ENCODE assay signal across 13 cellular contexts in genomic region chr10:5710854-5711253, GRCh38. TPM values are rescaled to one million over a fixed set of nuclear protein-coding genes. Genes with fewer than 3 reads are reported as not detected.
DNase-seq lines count a peak whose midpoint lies in the region; ATAC-seq, FAIRE-seq and TF ChIP-seq lines count a peak whose summit lies in the region.
"Had no signal": no experiment of that assay in that cellular context is flagged by ENCODE, and none has a peak within 500 bp of the region (broad histone marks: within the 10 kb centered on the region; RNA-seq: fewer than 3 reads in every experiment).

No MANE protein-coding gene starts in this region.

- no peak overlapping the region for H2AFZ ChIP-seq in HepG2 (ENCODE audit: low read length)

- TF ChIP-seq POLR2A in right lobe of liver (IDR thresholded peaks at IDR 0.05) (no peak), HepG2 (IDR thresholded peaks at IDR 0.05; ENCODE audit: insufficient read depth in 1 of 2, low read depth in 2 of 2, low read length in 2 of 2) (no peak), body of pancreas (IDR thresholded peaks at IDR 0.05) (no peak)

- ATAC-seq in right lobe of liver = peak in 2 of 4 donors; percentile 42 to 77
- no peak for ATAC-seq in HepG2
- ATAC-seq in activated CD8-positive, alpha-beta T cell treated with anti-CD3 and anti-CD28 coated beads, Interleukin-2, amount 10 ng/mL, durations not matched to agents 7 days and 5 days = peak; percentile 46
- peak in 1 of 2 donors; percentile 41 for ATAC-seq in lower lobe of right lung
- no peak for ATAC-seq in GM21515 (IDR thresholded peaks at IDR 0.05; ENCODE audit: unreplicated experiment)
- no peak for ATAC-seq in body of pancreas
- no peak for ATAC-seq in GM18870 (IDR thresholded peaks at IDR 0.05; ENCODE audit: unreplicated experiment)
- ATAC-seq: activated naive CD4-positive, alpha-beta T cell treated with anti-CD3 and anti-CD28 coated beads, Interleukin-2, amount 50 U/mL, for 72 hours had no signal

- H3K4me3 ChIP-seq in right lobe of liver (peak overlapping the region in 2 of 3 donors; percentile 1 to 6), HepG2 (replicated peaks in 1 of 3; ENCODE audit: insufficient read depth in 1 of 3, low read depth in 2 of 3, low read length in 3 of 3) (no peak overlapping the region), lower lobe of right lung (peak overlapping the region; percentile 41), body of pancreas (no peak overlapping the region)

- no peak for TF ChIP-seq EP300 in HepG2 (IDR thresholded peaks at IDR 0.05; ENCODE audit: low read depth in 2 of 2, low read length in 2 of 2)
- TF ChIP-seq EP300 in HepG2 (CRISPR knock-in tag; IDR thresholded peaks at IDR 0.05; ENCODE audit: borderline replicate concordance) = no peak

- no peak for FAIRE-seq in HepG2 (lab: Jason Lieb, UNC)
- FAIRE-seq: HTR-8/SVneo, urothelium cell line had no signal

- H3K4me2 ChIP-seq in HepG2 (ENCODE audit: low read depth, low read length) = no peak overlapping the region

- WGBS in right lobe of liver (ENCODE audit: insufficient coverage, low coverage, low lambda C conversion rate, missing lambda C conversion rate) = 5% methylated on average over 1 of the region's 1 CpG
- 96% methylated on average over 1 of the region's 1 CpG for WGBS in HepG2 (ENCODE audit: low lambda C conversion rate)
- WGBS in body of pancreas, 2 donors = 50 to 77% methylated on average over 1 of the region's 1 CpG

- peaks cover 43% of the 10 kb centered on the region for H3K4me1 Mint-ChIP-seq in activated CD8-positive, alpha-beta T cell treated with anti-CD3 and anti-CD28 coated beads, Interleukin-2, amount 10 ng/mL, durations not matched to agents 7 days and 5 days (ENCODE audit: low read depth)

- BruUV-seq in HepG2 (replicated peaks; lab: Mats Ljungman, UMichigan) = no TSS peak

- peaks cover 10% of the 10 kb centered on the region for H3K36me3 Mint-ChIP-seq in activated CD8-positive, alpha-beta T cell treated with anti-CD3 and anti-CD28 coated beads, Interleukin-2, amount 10 ng/mL, durations not matched to agents 7 days and 5 days (ENCODE audit: low read depth)

- H3K27ac ChIP-seq in right lobe of liver = no peak overlapping the region
- H3K27ac ChIP-seq in HepG2 (ENCODE audit: extremely low read length, insufficient read depth, low read length) = no peak overlapping the region
- H3K27ac ChIP-seq in lower lobe of right lung = peak overlapping the region; percentile 44
- H3K27ac ChIP-seq in body of pancreas = no peak overlapping the region

- in situ Hi-C loops in HepG2 (cut with HindIII; ENCODE audit: extremely low pct_ligation_motif_present, low pct_unique_long_range_greater_than_20kb) = no loop called here

- no peak for TF ChIP-seq RAD21 in HepG2 (CRISPR knock-in tag; IDR thresholded peaks at IDR 0.05)

- H3K9ac ChIP-seq in HepG2 (ENCODE audit: insufficient read depth, low read depth, low read length) = no peak overlapping the region

- no peaks in the 10 kb centered on the region for H3K36me3 ChIP-seq in right lobe of liver
- no peaks in the 10 kb centered on the region for H3K36me3 ChIP-seq in HepG2 (replicated peaks in 1 of 2; ENCODE audit: control insufficient read depth in 1 of 2, insufficient read depth in 2 of 2, low read length in 2 of 2)
- no peaks in the 10 kb centered on the region for H3K36me3 ChIP-seq in lower lobe of right lung
- H3K36me3 ChIP-seq in body of pancreas (replicated peaks in 1 of 2; ENCODE audit: insufficient read depth in 1 of 2, low read depth in 2 of 2) = no peaks in the 10 kb centered on the region

- TF ChIP-seq CTCF in right lobe of liver (IDR thresholded peaks at IDR 0.05) (no peak), HepG2 (CRISPR knock-in tag; IDR thresholded peaks at IDR 0.05) (no peak), lower lobe of right lung (IDR thresholded peaks at IDR 0.05) (no peak), body of pancreas (IDR thresholded peaks at IDR 0.05) (no peak)

- H3K4me3 Mint-ChIP-seq in activated CD8-positive, alpha-beta T cell treated with anti-CD3 and anti-CD28 coated beads, Interleukin-2, amount 10 ng/mL, durations not matched to agents 7 days and 5 days = peak overlapping the region; percentile 69

- H3K27me3 Mint-ChIP-seq in activated CD8-positive, alpha-beta T cell treated with anti-CD3 and anti-CD28 coated beads, Interleukin-2, amount 10 ng/mL, durations not matched to agents 7 days and 5 days (ENCODE audit: low read depth) = no peaks in the 10 kb centered on the region

- H3K9me3 ChIP-seq in right lobe of liver = no peaks in the 10 kb centered on the region
- no peaks in the 10 kb centered on the region for H3K9me3 ChIP-seq in HepG2 (ENCODE audit: low read length)
- no peaks in the 10 kb centered on the region for H3K9me3 ChIP-seq in lower lobe of right lung
- H3K9me3 ChIP-seq in body of pancreas = no peaks in the 10 kb centered on the region

- peaks cover 90% of the 10 kb centered on the region for H3K79me2 ChIP-seq in HepG2 (ENCODE audit: insufficient read depth, low read length)

- no peaks in the 10 kb centered on the region for H3K9me3 Mint-ChIP-seq in activated CD8-positive, alpha-beta T cell treated with anti-CD3 and anti-CD28 coated beads, Interleukin-2, amount 10 ng/mL, durations not matched to agents 7 days and 5 days (ENCODE audit: insufficient read depth)

- H3K27me3 ChIP-seq in right lobe of liver (no peaks in the 10 kb centered on the region), HepG2 (ENCODE audit: control insufficient read depth in 1 of 2, insufficient read depth in 2 of 2, low read length in 2 of 2) (no peaks in the 10 kb centered on the region), lower lobe of right lung (ENCODE audit: low read depth) (no peaks in the 10 kb centered on the region), body of pancreas (no peaks in the 10 kb centered on the region)

- H4K20me1 ChIP-seq in HepG2 (ENCODE audit: insufficient read depth, low read length) = no peaks in the 10 kb centered on the region; the same call in none of the 2 replicates

- DNase-seq in right lobe of liver (no peak), HepG2 (ENCODE audit: low spot score) (no peak), lower lobe of right lung (no peak), body of pancreas (no peak), mucosa of gallbladder (ENCODE audit: low spot score) (no peak)
- no peak for DNase-seq in activated CD8-positive, alpha-beta T cell treated with anti-CD3 and anti-CD28 coated beads, Interleukin-2, amount 10 ng/mL, durations not matched to agents 7 days and 5 days
- DNase-seq: kidney glomerular epithelial cell, NCI-H1694 had no signal

- no peak overlapping the region for H3K27ac Mint-ChIP-seq in activated CD8-positive, alpha-beta T cell treated with anti-CD3 and anti-CD28 coated beads, Interleukin-2, amount 10 ng/mL, durations not matched to agents 7 days and 5 days

- POLR2A ChIA-PET in HepG2 (lab: Yijun Ruan, JAX) = no interaction called here
- POLR2A ChIA-PET in activated CD8-positive, alpha-beta T cell treated with anti-CD3 and anti-CD28 coated beads, Interleukin-2, amount 10 ng/mL, durations not matched to agents 7 days and 5 days (lab: Charles Lee) = interaction anchor here (1.0 to 2.1 kb wide), 4 partner anchors 18 to 26 kb away, joined by 3 to 5 read pairs (median 4); partner anchors contain the start of gene TASOR2

- intact Hi-C loops in right lobe of liver (cut with DNase I) = no loop called here
- intact Hi-C loops in HepG2 (cut with micrococcal nuclease; ENCODE audit: unreplicated experiment) = no loop called here
- intact Hi-C loops in lower lobe of right lung (cut with DNase I) = no loop called here
- intact Hi-C loops in body of pancreas (cut with DNase I) = no loop called here

- CTCF ChIA-PET in HepG2 (lab: Yijun Ruan, JAX; ENCODE audit: low intra/inter-chr PET ratio, low total read pairs) = no interaction called here
- CTCF ChIA-PET in activated CD8-positive, alpha-beta T cell treated with anti-CD3 and anti-CD28 coated beads, Interleukin-2, amount 10 ng/mL, durations not matched to agents 7 days and 5 days (lab: Charles Lee) = interaction anchor here (0.7 to 2.2 kb wide), 5 partner anchors 10 to 104 kb away, joined by 3 to 7 read pairs (median 4); partner anchors contain the start of gene TASOR2

- peaks cover 0 to 12% (median 4%) of the 10 kb centered on the region in 4 donors for H3K4me1 ChIP-seq in right lobe of liver
- H3K4me1 ChIP-seq in HepG2 (ENCODE audit: insufficient read depth, low read length) = peaks cover 21% of the 10 kb centered on the region
- H3K4me1 ChIP-seq in lower lobe of right lung = peaks cover 25% of the 10 kb centered on the region
- H3K4me1 ChIP-seq in body of pancreas = no peaks in the 10 kb centered on the region

RNA-seq across cellular contexts. Expression of gene TASOR2, which starts 26.2 kb away (rescaled TPM):
- total RNA-seq in right lobe of liver (10 to 100 TPM; 19.7 to 53.4 (median 29.6) TPM), HepG2 (2016; rRNA removed; fragmentation: Illumina TruSeq; extraction: Trizol) (55.3 and 58.9 TPM in 2 replicates), lower lobe of right lung (48.9 TPM), body of pancreas (100 to 1,000 TPM in 1 of 2 donors, 10 to 100 TPM in 1; 47.2 to 114 TPM), mucosa of gallbladder (48.5 TPM)
- total RNA-seq in HepG2 (2016; cell fraction: cytosol; rRNA removed; fragmentation: Illumina TruSeq; extraction: Trizol; ENCODE audit: low read depth) = 67.3 and 69.4 TPM in 2 replicates
- total RNA-seq in HepG2 (2016; cell fraction: insoluble cytoplasmic fraction; rRNA removed; fragmentation: Illumina TruSeq; extraction: Trizol) = 51.2 and 60.5 TPM in 2 replicates
- total RNA-seq in HepG2 (2016; cell fraction: membrane; rRNA removed; fragmentation: Illumina TruSeq; extraction: Trizol) = 44.6 and 47.7 TPM in 2 replicates
- 95.9 and 108 TPM in 2 replicates for total RNA-seq in HepG2 (2016; cell fraction: nucleus; rRNA removed; fragmentation: Illumina TruSeq; extraction: Trizol)
- polyA plus RNA-seq in HepG2 (2011; rRNA removed) = 22.8 and 24.2 TPM in 2 replicates
- polyA plus RNA-seq in HepG2 (2011; cell fraction: cytosol; rRNA removed) = 8.9 and 13.1 TPM in 2 replicates
- polyA plus RNA-seq in HepG2 (2011; cell fraction: nucleus; rRNA removed) = 30.2 and 31.2 TPM in 2 replicates
- polyA plus RNA-seq in HepG2 (2012) = 23.3 and 26.9 TPM in 2 replicates
- 0.58 and 1.1 TPM in 2 replicates for polyA plus RNA-seq in HepG2 (2016; cell fraction: cytosol; fragmentation: Illumina TruSeq; extraction: Trizol; ENCODE audit: low read depth)
- polyA plus RNA-seq in HepG2 (2016; cell fraction: insoluble cytoplasmic fraction; fragmentation: Illumina TruSeq; extraction: Trizol; ENCODE audit: low read depth) = 26.8 and 27.2 TPM in 2 replicates
- 2.9 and 4.0 TPM in 2 replicates for polyA plus RNA-seq in HepG2 (2016; cell fraction: membrane; fragmentation: Illumina TruSeq; extraction: Trizol; ENCODE audit: low read depth)
- 68.3 and 79.1 TPM in 2 replicates for polyA plus RNA-seq in HepG2 (2016; cell fraction: nucleus; fragmentation: Illumina TruSeq; extraction: Trizol; ENCODE audit: insufficient read depth, low read depth)
- 27.6 and 45.1 TPM in 2 replicates for polyA minus RNA-seq in HepG2 (2011; rRNA and poly(A)+ RNA removed; ENCODE audit: low replicate concordance)
- 30.7 and 32.8 TPM in 2 replicates for polyA minus RNA-seq in HepG2 (2011; cell fraction: cytosol; rRNA and poly(A)+ RNA removed)
- polyA minus RNA-seq in HepG2 (2011; cell fraction: nucleus; rRNA and poly(A)+ RNA removed) = 132 and 137 TPM in 2 replicates
- 10 to 100 TPM; 44.5 to 54.3 TPM for total RNA-seq in activated CD8-positive, alpha-beta T cell treated with anti-CD3 and anti-CD28 coated beads, Interleukin-2, amount 10 ng/mL, durations not matched to agents 7 days and 5 days

RNA-seq across cellular contexts. Expression of gene ASB13, which starts 44.5 kb away (rescaled TPM):
- total RNA-seq in right lobe of liver (100 to 1,000 TPM in 1 of 6 experiments, 10 to 100 TPM in 5; 19.7 to 117 (median 64.7) TPM), HepG2 (2016; rRNA removed; fragmentation: Illumina TruSeq; extraction: Trizol) (15.4 and 17.5 TPM in 2 replicates), lower lobe of right lung (27.6 TPM), body of pancreas (10 to 100 TPM in 1 of 2 donors, 1 to 10 TPM in 1; 7.6 to 15.0 TPM), mucosa of gallbladder (37.3 TPM)
- 3.3 and 4.7 TPM in 2 replicates for total RNA-seq in HepG2 (2016; cell fraction: cytosol; rRNA removed; fragmentation: Illumina TruSeq; extraction: Trizol; ENCODE audit: low read depth)
- 15.6 and 18.5 TPM in 2 replicates for total RNA-seq in HepG2 (2016; cell fraction: insoluble cytoplasmic fraction; rRNA removed; fragmentation: Illumina TruSeq; extraction: Trizol)
- 14.1 and 16.1 TPM in 2 replicates for total RNA-seq in HepG2 (2016; cell fraction: membrane; rRNA removed; fragmentation: Illumina TruSeq; extraction: Trizol)
- 7.1 and 7.5 TPM in 2 replicates for total RNA-seq in HepG2 (2016; cell fraction: nucleus; rRNA removed; fragmentation: Illumina TruSeq; extraction: Trizol)
- 9.3 and 12.7 TPM in 2 replicates for polyA plus RNA-seq in HepG2 (2011; rRNA removed)
- polyA plus RNA-seq in HepG2 (2011; cell fraction: cytosol; rRNA removed) = 12.4 and 12.5 TPM in 2 replicates
- polyA plus RNA-seq in HepG2 (2011; cell fraction: nucleus; rRNA removed) = 7.4 and 9.5 TPM in 2 replicates
- polyA plus RNA-seq in HepG2 (2012) = 12.8 and 15.5 TPM in 2 replicates
- polyA plus RNA-seq in HepG2 (2016; cell fraction: cytosol; fragmentation: Illumina TruSeq; extraction: Trizol; ENCODE audit: low read depth) = 4.6 and 4.7 TPM in 2 replicates
- polyA plus RNA-seq in HepG2 (2016; cell fraction: insoluble cytoplasmic fraction; fragmentation: Illumina TruSeq; extraction: Trizol; ENCODE audit: low read depth) = 12.6 and 16.4 TPM in 2 replicates
- polyA plus RNA-seq in HepG2 (2016; cell fraction: membrane; fragmentation: Illumina TruSeq; extraction: Trizol; ENCODE audit: low read depth) = 10.4 and 12.4 TPM in 2 replicates
- 12.4 and 14.5 TPM in 2 replicates for polyA plus RNA-seq in HepG2 (2016; cell fraction: nucleus; fragmentation: Illumina TruSeq; extraction: Trizol; ENCODE audit: insufficient read depth, low read depth)
- 31.7 and 36.4 TPM in 2 replicates for polyA minus RNA-seq in HepG2 (2011; rRNA and poly(A)+ RNA removed; ENCODE audit: low replicate concordance)
- polyA minus RNA-seq in HepG2 (2011; cell fraction: cytosol; rRNA and poly(A)+ RNA removed) = 10.6 and 14.5 TPM in 2 replicates
- polyA minus RNA-seq in HepG2 (2011; cell fraction: nucleus; rRNA and poly(A)+ RNA removed) = 5.5 and 7.7 TPM in 2 replicates
- 1 to 10 TPM; 4.4 to 5.6 TPM for total RNA-seq in activated CD8-positive, alpha-beta T cell treated with anti-CD3 and anti-CD28 coated beads, Interleukin-2, amount 10 ng/mL, durations not matched to agents 7 days and 5 days

Comparison
In these comparisons a context has a peak if more than half of its experiments do, and no peak if none do; other contexts are left out.
1. H3K4me3 ChIP-seq: peak in right lobe of liver (2 of 3) and lower lobe of right lung (single experiment); none in HepG2 (0 of 3) and body of pancreas (0 of 2).